In the genomic region with DNA sequence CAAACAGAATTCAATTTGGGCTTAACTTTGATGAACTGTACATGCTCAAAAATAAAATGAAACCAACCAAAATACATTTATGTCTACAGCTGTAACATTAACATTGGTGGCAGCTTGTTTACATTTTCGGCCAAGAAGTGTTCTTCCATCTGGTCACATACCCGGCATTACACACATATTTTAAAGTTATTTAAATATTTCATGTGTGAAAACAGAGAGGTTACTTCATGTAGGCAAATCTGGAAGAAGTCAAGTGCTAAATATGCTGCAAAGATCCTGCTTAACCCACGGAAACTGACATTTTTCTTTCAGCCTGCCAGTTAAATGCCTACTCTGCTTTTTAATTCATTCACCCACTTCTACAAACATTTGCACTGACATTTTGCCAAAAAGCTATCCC, we compare ENCODE assay signal across 20 cellular contexts.
DNase-seq lines count a peak whose midpoint lies in the region; ATAC-seq, FAIRE-seq and TF ChIP-seq lines count a peak whose summit lies in the region.
"Had no signal": no experiment of that assay in that cellular context is flagged by ENCODE, and none has a peak within 500 bp of the region (broad histone marks: within the 10 kb centered on the region; RNA-seq: fewer than 3 reads in every experiment).

No MANE protein-coding gene starts in this region.

- no TSS peak for BruUV-seq in GM12878 (replicated peaks; lab: Mats Ljungman, UMichigan)
- BruUV-seq in Caco-2 (replicated peaks; lab: Mats Ljungman, UMichigan), result no TSS peak

- H3K4me3 Mint-ChIP-seq in HFFc6 (peak overlapping the region; percentile 47), mesothelial cell of epicardium (no peak overlapping the region), Caco-2 (ENCODE audit: unreplicated experiment) (no peak overlapping the region)
- no peak overlapping the region for H3K4me3 Mint-ChIP-seq in activated CD8-positive, alpha-beta T cell treated with anti-CD3 and anti-CD28 coated beads, Interleukin-2, amount 10 ng/mL, durations not matched to agents 7 days and 5 days
- H3K4me3 Mint-ChIP-seq: activated B cell treated with CpG ODN at 0.5 μM for 24 hours, B cell had no signal

- FAIRE-seq in GM12878 (lab: Jason Lieb, UNC), result no peak
- FAIRE-seq: D721Med had no signal

- H3K27me3 Mint-ChIP-seq in HFFc6 (ENCODE audit: insufficient read depth) (no peaks in the 10 kb centered on the region), mesothelial cell of epicardium (ENCODE audit: low read depth) (no peaks in the 10 kb centered on the region), Caco-2 (ENCODE audit: insufficient read depth, unreplicated experiment) (no peaks in the 10 kb centered on the region)
- no peaks in the 10 kb centered on the region for H3K27me3 Mint-ChIP-seq in activated CD8-positive, alpha-beta T cell treated with anti-CD3 and anti-CD28 coated beads, Interleukin-2, amount 10 ng/mL, durations not matched to agents 7 days and 5 days (ENCODE audit: low read depth)

- peak overlapping the region; percentile 68 for H3K9ac ChIP-seq in GM12878 (ENCODE audit: control insufficient read depth, insufficient read depth, low read length)

- no peak for TF ChIP-seq RAD21 in GM12878 (IDR thresholded peaks at IDR 0.05; ENCODE audit: insufficient read depth, low read depth, low read length)

- peaks cover 67% of the 10 kb centered on the region for H3K79me2 ChIP-seq in GM12878 (ENCODE audit: control insufficient read depth, insufficient read depth, low read length)

- no peak overlapping the region for H2AFZ ChIP-seq in GM12878 (ENCODE audit: control insufficient read depth, low read depth, low read length)

- TF ChIP-seq EP300 in GM12878 (IDR thresholded peaks at IDR 0.05; ENCODE audit: borderline replicate concordance in 1 of 2, control insufficient read depth in 1 of 2, low read depth in 2 of 2, low read length in 2 of 2), result no peak

- peaks cover 72% of the 10 kb centered on the region for H3K4me1 ChIP-seq in GM12878 (ENCODE audit: control insufficient read depth, insufficient read depth, low read length)
- H3K4me1 ChIP-seq in Caco-2, result peaks cover 46% of the 10 kb centered on the region
- peaks cover 21% of the 10 kb centered on the region for H3K4me1 ChIP-seq in body of pancreas

- H3K4me2 ChIP-seq in GM12878 (ENCODE audit: control insufficient read depth, insufficient read depth), result peak overlapping the region; percentile 75

- CTCF ChIA-PET in GM12878 (lab: Yijun Ruan, JAX), result interaction anchor here (0.7 to 6.9 kb wide), 7 partner anchors 12 to 68 kb away, joined by 3 to 47 read pairs (median 6); partner anchors contain the start of gene MB21D2
- CTCF ChIA-PET in Caco-2 (lab: Charles Lee), result no interaction called here
- CTCF ChIA-PET in activated CD8-positive, alpha-beta T cell treated with anti-CD3 and anti-CD28 coated beads, Interleukin-2, amount 10 ng/mL, durations not matched to agents 7 days and 5 days (lab: Charles Lee), result no interaction called here

- WGBS in GM12878 (ENCODE audit: insufficient coverage, insufficient replicate concordance, low lambda C conversion rate, missing lambda C conversion rate), result 0% methylated on average over 3 of the region's 3 CpGs
- WGBS in body of pancreas, 2 donors, result 56 to 66% methylated on average over 3 of the region's 3 CpGs

- TF ChIP-seq CTCF in HFFc6 (IDR thresholded peaks at IDR 0.05) (no peak), GM12878 (IDR thresholded peaks at IDR 0.05 in 2 of 3, conservative IDR thresholded peaks at IDR 0.05 in 1 of 3; ENCODE audit: control insufficient read depth in 2 of 3, extremely low read depth in 1 of 3, insufficient read depth in 1 of 3, low read depth in 3 of 3, low read length in 3 of 3) (no peak), mesothelial cell of epicardium (IDR thresholded peaks at IDR 0.05; ENCODE audit: unreplicated experiment) (no peak), Caco-2 (IDR thresholded peaks at IDR 0.05; ENCODE audit: insufficient read depth in 1 of 2, low read depth in 1 of 2, low read length in 1 of 2, severe bottlenecking in 1 of 2, unreplicated experiment in 1 of 2) (no peak), body of pancreas (IDR thresholded peaks at IDR 0.05) (no peak)

- intact Hi-C loops in GM12878 (cut with micrococcal nuclease; ENCODE audit: unreplicated experiment) (loop anchor here (2.0 kb wide), 1 partner anchor 17 kb away; no protein-coding TSS in a partner anchor), Caco-2 (cut with micrococcal nuclease; ENCODE audit: unreplicated experiment) (no loop called here), body of pancreas (cut with DNase I) (no loop called here)

- H3K27ac ChIP-seq in GM12878 (ENCODE audit: control insufficient read depth, insufficient read depth) (peak overlapping the region; percentile 87), body of pancreas (no peak overlapping the region)
- H3K27ac ChIP-seq: adrenal gland, gastrocnemius medialis had no signal

- no peaks in the 10 kb centered on the region for H4K20me1 ChIP-seq in GM12878 (ENCODE audit: control insufficient read depth, insufficient read depth)

- in situ Hi-C loops in GM12878 (cut with MboI), result no loop called here

- H3K36me3 Mint-ChIP-seq in HFFc6 (ENCODE audit: low read depth), result peaks cover 13% of the 10 kb centered on the region; the same call in 1 of the 2 replicates
- H3K36me3 Mint-ChIP-seq in mesothelial cell of epicardium, result no peaks in the 10 kb centered on the region
- no peaks in the 10 kb centered on the region for H3K36me3 Mint-ChIP-seq in Caco-2 (ENCODE audit: insufficient read depth, unreplicated experiment)
- no peaks in the 10 kb centered on the region for H3K36me3 Mint-ChIP-seq in activated CD8-positive, alpha-beta T cell treated with anti-CD3 and anti-CD28 coated beads, Interleukin-2, amount 10 ng/mL, durations not matched to agents 7 days and 5 days (ENCODE audit: low read depth)

- ATAC-seq in GM12878 (no peak), body of pancreas (no peak)
- ATAC-seq in activated CD8-positive, alpha-beta T cell treated with anti-CD3 and anti-CD28 coated beads, Interleukin-2, amount 10 ng/mL, durations not matched to agents 7 days and 5 days, result no peak
- ATAC-seq: gastrocnemius medialis, HCT116, left lobe of liver, sciatic nerve had no signal

- peak; percentile 83 for DNase-seq in EH (ENCODE audit: low read depth)
- no peak for DNase-seq in HFFc6
- no peak for DNase-seq in GM12878 (ENCODE audit: low read depth, low spot score)
- DNase-seq in mesothelial cell of epicardium (ENCODE audit: low spot score in 2 of 2, unreplicated experiment in 2 of 2), result no peak
- DNase-seq in Caco-2, result no peak
- DNase-seq in SK-N-DZ (ENCODE audit: low spot score), result no peak
- no peak for DNase-seq in activated CD8-positive, alpha-beta T cell treated with anti-CD3 and anti-CD28 coated beads, Interleukin-2, amount 10 ng/mL, durations not matched to agents 7 days and 5 days
- DNase-seq in body of pancreas, result no peak
- DNase-seq: activated B cell treated with CpG ODN at 0.5 μM for 24 hours, adrenal gland, gastrocnemius medialis, NCI-H187 treated with DMSO at 0.1 percent for 48 hours, NCI-H345, T-helper 2 cell had no signal

- H3K4me3 ChIP-seq in GM12878, result peak overlapping the region; percentile 48
- no peak overlapping the region for H3K4me3 ChIP-seq in Caco-2 (ENCODE audit: low read depth, low read length)
- H3K4me3 ChIP-seq in body of pancreas, result no peak overlapping the region
- H3K4me3 ChIP-seq: adrenal gland, gastrocnemius medialis had no signal

- POLR2A ChIA-PET in GM12878 (lab: Charles Lee), result interaction anchor here (0.7 to 2.9 kb wide), 4 partner anchors 20 to 70 kb away, joined by 3 to 10 read pairs (median 6); partner anchors contain the start of gene MB21D2
- POLR2A ChIA-PET in Caco-2 (lab: Charles Lee), result no interaction called here
- POLR2A ChIA-PET in activated CD8-positive, alpha-beta T cell treated with anti-CD3 and anti-CD28 coated beads, Interleukin-2, amount 10 ng/mL, durations not matched to agents 7 days and 5 days (lab: Charles Lee), result no interaction called here

- no peaks in the 10 kb centered on the region for H3K9me3 ChIP-seq in GM12878 (replicated peaks; ENCODE audit: control insufficient read depth, insufficient read depth, low read length)
- H3K9me3 ChIP-seq in Caco-2, result no peaks in the 10 kb centered on the region
- H3K9me3 ChIP-seq in body of pancreas, result no peaks in the 10 kb centered on the region
- H3K9me3 ChIP-seq: adrenal gland, gastrocnemius medialis had no signal

- TF ChIP-seq POLR2A in GM12878 (IDR thresholded peaks at IDR 0.05; ENCODE audit: low read depth, low read length) (no peak), body of pancreas (IDR thresholded peaks at IDR 0.05) (no peak)

- H3K36me3 ChIP-seq in GM12878 (ENCODE audit: control insufficient read depth in 2 of 2, insufficient read depth in 2 of 2, low read length in 1 of 2) (no peaks in the 10 kb centered on the region), Caco-2 (ENCODE audit: control insufficient read depth, insufficient read depth, low read length) (no peaks in the 10 kb centered on the region), body of pancreas (replicated peaks in 1 of 2; ENCODE audit: insufficient read depth in 1 of 2, low read depth in 2 of 2) (no peaks in the 10 kb centered on the region)
- H3K36me3 ChIP-seq: adrenal gland, gastrocnemius medialis had no signal

- RAD21 ChIA-PET in GM12878 (lab: Charles Lee; ENCODE audit: unreplicated experiment), result interaction anchor here (3.9 to 8.8 kb wide), 5 partner anchors 11 to 67 kb away, joined by 25 to 123 read pairs (median 83); partner anchors contain the start of gene MB21D2

- H3K27ac Mint-ChIP-seq in HFFc6, result peak overlapping the region; percentile 25
- H3K27ac Mint-ChIP-seq in mesothelial cell of epicardium, result peak overlapping the region; percentile 78
- no peak overlapping the region for H3K27ac Mint-ChIP-seq in Caco-2 (ENCODE audit: unreplicated experiment)
- H3K27ac Mint-ChIP-seq in activated CD8-positive, alpha-beta T cell treated with anti-CD3 and anti-CD28 coated beads, Interleukin-2, amount 10 ng/mL, durations not matched to agents 7 days and 5 days, result no peak overlapping the region
- H3K27ac Mint-ChIP-seq: activated B cell treated with CpG ODN at 0.5 μM for 24 hours; activated T-helper 2 cell treated with anti-CD3 and anti-CD28 coated beads, Interferon-gamma antibody, Interleukin-2, Interleukin-4, amounts not matched to agents 10 μg/mL and 5 μg/mL and 100 μg/mL, durations not matched to agents 14 hours and 24 hours and 36 hours; B cell had no signal

- no peaks in the 10 kb centered on the region for H3K9me3 Mint-ChIP-seq in HFFc6
- H3K9me3 Mint-ChIP-seq in mesothelial cell of epicardium, result no peaks in the 10 kb centered on the region
- no peaks in the 10 kb centered on the region for H3K9me3 Mint-ChIP-seq in Caco-2 (ENCODE audit: unreplicated experiment)
- no peaks in the 10 kb centered on the region for H3K9me3 Mint-ChIP-seq in activated CD8-positive, alpha-beta T cell treated with anti-CD3 and anti-CD28 coated beads, Interleukin-2, amount 10 ng/mL, durations not matched to agents 7 days and 5 days (ENCODE audit: insufficient read depth)
- H3K9me3 Mint-ChIP-seq: activated B cell treated with CpG ODN at 0.5 μM for 24 hours; activated T-helper 2 cell treated with anti-CD3 and anti-CD28 coated beads, Interferon-gamma antibody, Interleukin-2, Interleukin-4, amounts not matched to agents 10 μg/mL and 5 μg/mL and 100 μg/mL, durations not matched to agents 14 hours and 24 hours and 36 hours had no signal

- peaks cover 81% of the 10 kb centered on the region for H3K4me1 Mint-ChIP-seq in HFFc6 (ENCODE audit: low read depth)
- peaks cover 52% of the 10 kb centered on the region for H3K4me1 Mint-ChIP-seq in mesothelial cell of epicardium
- peaks cover 28% of the 10 kb centered on the region for H3K4me1 Mint-ChIP-seq in Caco-2 (ENCODE audit: low read depth, unreplicated experiment)
- H3K4me1 Mint-ChIP-seq in activated CD8-positive, alpha-beta T cell treated with anti-CD3 and anti-CD28 coated beads, Interleukin-2, amount 10 ng/mL, durations not matched to agents 7 days and 5 days (ENCODE audit: low read depth), result peaks cover 25% of the 10 kb centered on the region
- H3K4me1 Mint-ChIP-seq: B cell had no signal

- H3K27me3 ChIP-seq in GM12878 (replicated peaks in 1 of 2; ENCODE audit: control insufficient read depth in 2 of 2, insufficient read depth in 2 of 2, low read length in 1 of 2), result no peaks in the 10 kb centered on the region
- no peaks in the 10 kb centered on the region for H3K27me3 ChIP-seq in Caco-2 (replicated peaks; ENCODE audit: control insufficient read depth, insufficient read depth, low read length)
- H3K27me3 ChIP-seq in body of pancreas, result no peaks in the 10 kb centered on the region
- H3K27me3 ChIP-seq: adrenal gland, gastrocnemius medialis had no signal

- SMC1A ChIA-PET in GM12878 (lab: Charles Lee; ENCODE audit: uncharacterized antibody, unreplicated experiment), result interaction anchor here (0.8 to 20.8 kb wide), 9 partner anchors 9 to 67 kb away, joined by 3 to 283 read pairs (median 5); partner anchors contain the start of gene MB21D2

Comparison
In these comparisons a context has a peak if more than half of its experiments do, and no peak if none do; other contexts are left out.
1. H3K27ac Mint-ChIP-seq: peak in HFFc6 (single experiment) and mesothelial cell of epicardium (single experiment); none in Caco-2 (single experiment) and activated CD8-positive, alpha-beta T cell treated with anti-CD3 and anti-CD28 coated beads, Interleukin-2, amount 10 ng/mL, durations not matched to agents 7 days and 5 days (single experiment).